ENCODE assay signal across 26 cellular contexts in the genomic region with DNA sequence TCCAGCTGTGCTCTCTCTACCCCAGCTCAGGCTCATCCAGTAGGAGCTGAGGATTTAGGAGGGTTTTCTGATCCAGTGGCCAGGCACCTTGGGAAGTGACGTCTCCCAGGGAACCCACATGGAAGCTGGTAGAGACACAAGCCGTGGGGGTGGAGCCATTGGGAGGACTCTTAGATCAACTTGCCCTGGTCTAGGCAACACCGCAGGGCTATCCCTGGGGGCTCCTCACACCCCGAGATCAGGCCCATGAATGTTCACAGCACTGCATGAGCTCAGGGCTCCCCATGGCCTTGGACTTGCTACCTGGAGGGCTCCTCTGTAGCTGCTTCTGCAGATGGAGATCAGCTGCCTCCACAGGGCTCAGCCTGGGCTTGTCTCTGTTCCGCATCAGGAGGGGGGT.
"Had no signal": no experiment of that assay in that cellular context is flagged by ENCODE, and none has a peak within 500 bp of the region (broad histone marks: within the 10 kb centered on the region; RNA-seq: fewer than 3 reads in every experiment).

No MANE protein-coding gene starts in this region.

- H3K4me1 ChIP-seq: parathyroid adenoma, prostate gland, right lobe of liver, sigmoid colon, stomach, thyroid gland, tibial nerve, upper lobe of left lung, vagina had no signal

- H3K36me3 ChIP-seq: neural progenitor cell, ovary, prostate gland, right lobe of liver, sigmoid colon, stomach, thoracic aorta, thyroid gland, tibial nerve, upper lobe of left lung, vagina had no signal

- H3K27ac ChIP-seq: neural progenitor cell, ovary, parathyroid adenoma, prostate gland, right lobe of liver, sigmoid colon, stomach, thoracic aorta, thyroid gland, tibial nerve, upper lobe of left lung, vagina had no signal

- DNase-seq: natural killer cell; occipital lobe; ovary; posterior cingulate gyrus; retina; right cardiac atrium; right lobe of liver; sigmoid colon; small intestine; stimulated activated CD4-positive, alpha-beta T cell treated with anti-CD3 and anti-CD28 coated beads, Interleukin-15, amount 100 ng/mL, for 24 hours; stimulated activated CD4-positive, alpha-beta T cell treated with anti-CD3 and anti-CD28 coated beads, Interleukin-2, amount 100 ng/mL, for 24 hours; stimulated activated CD4-positive, alpha-beta T cell treated with anti-CD3 and anti-CD28 coated beads, Interleukin-2, amount 100 ng/mL, for 48 hours; stimulated activated CD4-positive, alpha-beta T cell treated with anti-CD3 and anti-CD28 coated beads, Interleukin-4, amount 100 ng/mL, for 24 hours; stimulated activated naive B cell treated with anti-CD40 and anti-IgM and Interleukin-4, amounts not matched to agents 10 μg/mL and 1 μg/mL and 100 μg/mL, for 72 hours; stimulated activated naive CD4-positive, alpha-beta T cell treated with Interleukin-2 at 50 U/mL for 16 hours; stomach; thyroid gland; trophoblast cell; upper lobe of left lung had no signal

- H3K9me3 ChIP-seq: ovary, prostate gland, right lobe of liver, sigmoid colon, thoracic aorta, thyroid gland, upper lobe of left lung, vagina had no signal

- H3K4me3 ChIP-seq: neural progenitor cell, ovary, prostate gland, right lobe of liver, sigmoid colon, stomach, thoracic aorta, thyroid gland, tibial nerve, upper lobe of left lung, vagina had no signal

- ATAC-seq: natural killer cell; right cardiac atrium; right lobe of liver; stimulated activated effector memory CD8-positive, alpha-beta T cell treated with anti-CD3 and anti-CD28 coated beads, Interleukin-12 subunit alpha, Interleukin-12 subunit beta, amount 100 ng/mL, for 72 hours; stimulated activated naive B cell treated with anti-CD40 and anti-IgM and Interleukin-4, amounts not matched to agents 10 μg/mL and 1 μg/mL and 100 μg/mL, for 72 hours had no signal
